Comparison of ENCODE assay signal across 2 cellular contexts in the genomic region with DNA sequence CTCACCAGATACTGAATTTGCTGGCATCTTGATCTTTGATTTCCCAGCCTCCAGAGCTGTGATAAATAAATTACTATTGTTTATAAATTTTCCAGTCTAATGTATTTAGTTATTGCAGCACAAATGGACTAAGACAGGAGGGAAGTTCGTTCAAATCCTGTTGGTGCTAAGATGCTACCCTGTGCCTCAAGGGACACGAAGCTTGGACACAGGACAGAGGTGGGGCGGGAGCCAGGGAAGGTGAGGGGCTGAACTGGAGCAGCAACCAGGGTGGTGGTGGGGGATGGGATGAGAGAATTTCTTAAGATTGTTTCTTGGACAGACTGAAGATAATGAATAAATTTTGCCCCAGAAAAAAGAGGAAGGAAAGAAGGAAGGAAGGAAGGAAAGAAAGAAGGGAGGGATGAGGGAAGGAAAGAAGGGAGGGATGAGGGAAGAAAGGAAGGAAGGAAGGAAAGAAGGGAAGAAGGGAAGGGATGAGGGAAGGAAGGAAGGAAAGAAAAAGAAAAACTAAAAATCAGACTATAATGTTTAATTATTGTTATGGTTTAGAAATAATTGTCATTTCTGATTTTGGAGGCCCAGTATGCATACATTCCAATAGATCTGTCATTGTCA.
A peak's percentile ranks its signal among the peaks of the same experiment; 100 is the strongest.
TF ChIP-seq lines count a peak whose summit lies in the region.

No MANE protein-coding gene starts in this region.

TF ChIP-seq in K562, 482 proteins besides CTCF, POLR2A, EP300 and RAD21 (continues in another document):
- TF ChIP-seq, protein P1, sequence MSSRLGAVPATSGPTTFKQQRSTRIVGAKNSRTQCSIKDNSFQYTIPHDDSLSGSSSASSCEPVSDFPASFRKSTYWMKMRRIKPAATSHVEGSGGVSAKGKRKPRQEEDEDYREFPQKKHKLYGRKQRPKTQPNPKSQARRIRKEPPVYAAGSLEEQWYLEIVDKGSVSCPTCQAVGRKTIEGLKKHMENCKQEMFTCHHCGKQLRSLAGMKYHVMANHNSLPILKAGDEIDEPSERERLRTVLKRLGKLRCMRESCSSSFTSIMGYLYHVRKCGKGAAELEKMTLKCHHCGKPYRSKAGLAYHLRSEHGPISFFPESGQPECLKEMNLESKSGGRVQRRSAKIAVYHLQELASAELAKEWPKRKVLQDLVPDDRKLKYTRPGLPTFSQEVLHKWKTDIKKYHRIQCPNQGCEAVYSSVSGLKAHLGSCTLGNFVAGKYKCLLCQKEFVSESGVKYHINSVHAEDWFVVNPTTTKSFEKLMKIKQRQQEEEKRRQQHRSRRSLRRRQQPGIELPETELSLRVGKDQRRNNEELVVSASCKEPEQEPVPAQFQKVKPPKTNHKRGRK (tag; IDR thresholded peaks at IDR 0.05) = peak; percentile 46; the same call in 1 of the 2 replicates
- TF ChIP-seq, protein P2, sequence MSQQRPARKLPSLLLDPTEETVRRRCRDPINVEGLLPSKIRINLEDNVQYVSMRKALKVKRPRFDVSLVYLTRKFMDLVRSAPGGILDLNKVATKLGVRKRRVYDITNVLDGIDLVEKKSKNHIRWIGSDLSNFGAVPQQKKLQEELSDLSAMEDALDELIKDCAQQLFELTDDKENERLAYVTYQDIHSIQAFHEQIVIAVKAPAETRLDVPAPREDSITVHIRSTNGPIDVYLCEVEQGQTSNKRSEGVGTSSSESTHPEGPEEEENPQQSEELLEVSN (IDR thresholded peaks at IDR 0.05; ENCODE audit: borderline replicate concordance in 1 of 2, extremely low read depth in 1 of 2, insufficient read depth in 1 of 2, insufficient read length in 1 of 2, low read depth in 1 of 2, low read length in 1 of 2, poor library complexity in 1 of 2, severe bottlenecking in 1 of 2) = no peak
- TF ChIP-seq, protein P3, sequence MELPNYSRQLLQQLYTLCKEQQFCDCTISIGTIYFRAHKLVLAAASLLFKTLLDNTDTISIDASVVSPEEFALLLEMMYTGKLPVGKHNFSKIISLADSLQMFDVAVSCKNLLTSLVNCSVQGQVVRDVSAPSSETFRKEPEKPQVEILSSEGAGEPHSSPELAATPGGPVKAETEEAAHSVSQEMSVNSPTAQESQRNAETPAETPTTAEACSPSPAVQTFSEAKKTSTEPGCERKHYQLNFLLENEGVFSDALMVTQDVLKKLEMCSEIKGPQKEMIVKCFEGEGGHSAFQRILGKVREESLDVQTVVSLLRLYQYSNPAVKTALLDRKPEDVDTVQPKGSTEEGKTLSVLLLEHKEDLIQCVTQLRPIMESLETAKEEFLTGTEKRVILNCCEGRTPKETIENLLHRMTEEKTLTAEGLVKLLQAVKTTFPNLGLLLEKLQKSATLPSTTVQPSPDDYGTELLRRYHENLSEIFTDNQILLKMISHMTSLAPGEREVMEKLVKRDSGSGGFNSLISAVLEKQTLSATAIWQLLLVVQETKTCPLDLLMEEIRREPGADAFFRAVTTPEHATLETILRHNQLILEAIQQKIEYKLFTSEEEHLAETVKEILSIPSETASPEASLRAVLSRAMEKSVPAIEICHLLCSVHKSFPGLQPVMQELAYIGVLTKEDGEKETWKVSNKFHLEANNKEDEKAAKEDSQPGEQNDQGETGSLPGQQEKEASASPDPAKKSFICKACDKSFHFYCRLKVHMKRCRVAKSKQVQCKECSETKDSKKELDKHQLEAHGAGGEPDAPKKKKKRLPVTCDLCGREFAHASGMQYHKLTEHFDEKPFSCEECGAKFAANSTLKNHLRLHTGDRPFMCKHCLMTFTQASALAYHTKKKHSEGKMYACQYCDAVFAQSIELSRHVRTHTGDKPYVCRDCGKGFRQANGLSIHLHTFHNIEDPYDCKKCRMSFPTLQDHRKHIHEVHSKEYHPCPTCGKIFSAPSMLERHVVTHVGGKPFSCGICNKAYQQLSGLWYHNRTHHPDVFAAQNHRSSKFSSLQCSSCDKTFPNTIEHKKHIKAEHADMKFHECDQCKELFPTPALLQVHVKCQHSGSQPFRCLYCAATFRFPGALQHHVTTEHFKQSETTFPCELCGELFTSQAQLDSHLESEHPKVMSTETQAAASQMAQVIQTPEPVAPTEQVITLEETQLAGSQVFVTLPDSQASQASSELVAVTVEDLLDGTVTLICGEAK (IDR thresholded peaks at IDR 0.05) = no peak
- TF ChIP-seq, protein P3 (CRISPR knock-in tag; IDR thresholded peaks at IDR 0.05) = no peak
- TF ChIP-seq MAFF (IDR thresholded peaks at IDR 0.05; ENCODE audit: low read length) = no peak
- TF ChIP-seq, protein P4, sequence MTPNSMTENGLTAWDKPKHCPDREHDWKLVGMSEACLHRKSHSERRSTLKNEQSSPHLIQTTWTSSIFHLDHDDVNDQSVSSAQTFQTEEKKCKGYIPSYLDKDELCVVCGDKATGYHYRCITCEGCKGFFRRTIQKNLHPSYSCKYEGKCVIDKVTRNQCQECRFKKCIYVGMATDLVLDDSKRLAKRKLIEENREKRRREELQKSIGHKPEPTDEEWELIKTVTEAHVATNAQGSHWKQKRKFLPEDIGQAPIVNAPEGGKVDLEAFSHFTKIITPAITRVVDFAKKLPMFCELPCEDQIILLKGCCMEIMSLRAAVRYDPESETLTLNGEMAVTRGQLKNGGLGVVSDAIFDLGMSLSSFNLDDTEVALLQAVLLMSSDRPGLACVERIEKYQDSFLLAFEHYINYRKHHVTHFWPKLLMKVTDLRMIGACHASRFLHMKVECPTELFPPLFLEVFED (CRISPR knock-in tag; conservative IDR thresholded peaks at IDR 0.05) = peak; percentile 62; the same call in 1 of the 2 replicates
- TF ChIP-seq ZNF146 (CRISPR knock-in tag; IDR thresholded peaks at IDR 0.05; ENCODE audit: unreplicated experiment) = no peak
- no peak for TF ChIP-seq SMARCC2 (IDR thresholded peaks at IDR 0.05; ENCODE audit: low read depth)
- no peak for TF ChIP-seq PURB (CRISPR knock-in tag; IDR thresholded peaks at IDR 0.05; ENCODE audit: low read depth)
- TF ChIP-seq NFATC3 (IDR thresholded peaks at IDR 0.05) = no peak

TF ChIP-seq in WTC11, 78 proteins besides CTCF, POLR2A, EP300 and RAD21 (continued from another document):
- TF ChIP-seq, protein P5, sequence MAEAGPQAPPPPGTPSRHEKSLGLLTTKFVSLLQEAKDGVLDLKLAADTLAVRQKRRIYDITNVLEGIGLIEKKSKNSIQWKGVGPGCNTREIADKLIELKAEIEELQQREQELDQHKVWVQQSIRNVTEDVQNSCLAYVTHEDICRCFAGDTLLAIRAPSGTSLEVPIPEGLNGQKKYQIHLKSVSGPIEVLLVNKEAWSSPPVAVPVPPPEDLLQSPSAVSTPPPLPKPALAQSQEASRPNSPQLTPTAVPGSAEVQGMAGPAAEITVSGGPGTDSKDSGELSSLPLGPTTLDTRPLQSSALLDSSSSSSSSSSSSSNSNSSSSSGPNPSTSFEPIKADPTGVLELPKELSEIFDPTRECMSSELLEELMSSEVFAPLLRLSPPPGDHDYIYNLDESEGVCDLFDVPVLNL (CRISPR knock-in tag; IDR thresholded peaks at IDR 0.05; ENCODE audit: borderline replicate concordance, low read depth) = no peak
- TF ChIP-seq GRHL2 (CRISPR knock-in tag; IDR thresholded peaks at IDR 0.05; ENCODE audit: insufficient replicate concordance, severe bottlenecking) (no peak), GABPB1 (CRISPR knock-in tag; IDR thresholded peaks at IDR 0.05) (no peak), OVOL2 (CRISPR knock-in tag; IDR thresholded peaks at IDR 0.05; ENCODE audit: borderline replicate concordance) (no peak), CBFB (CRISPR knock-in tag; IDR thresholded peaks at IDR 0.05; ENCODE audit: low read depth) (no peak), ELF4 (CRISPR knock-in tag; IDR thresholded peaks at IDR 0.05; ENCODE audit: low read depth) (no peak), TEAD1 (CRISPR knock-in tag; IDR thresholded peaks at IDR 0.05) (no peak), NR3C1 (CRISPR knock-in tag; conservative IDR thresholded peaks at IDR 0.05; ENCODE audit: low read depth) (no peak)
- TF ChIP-seq, protein P6, sequence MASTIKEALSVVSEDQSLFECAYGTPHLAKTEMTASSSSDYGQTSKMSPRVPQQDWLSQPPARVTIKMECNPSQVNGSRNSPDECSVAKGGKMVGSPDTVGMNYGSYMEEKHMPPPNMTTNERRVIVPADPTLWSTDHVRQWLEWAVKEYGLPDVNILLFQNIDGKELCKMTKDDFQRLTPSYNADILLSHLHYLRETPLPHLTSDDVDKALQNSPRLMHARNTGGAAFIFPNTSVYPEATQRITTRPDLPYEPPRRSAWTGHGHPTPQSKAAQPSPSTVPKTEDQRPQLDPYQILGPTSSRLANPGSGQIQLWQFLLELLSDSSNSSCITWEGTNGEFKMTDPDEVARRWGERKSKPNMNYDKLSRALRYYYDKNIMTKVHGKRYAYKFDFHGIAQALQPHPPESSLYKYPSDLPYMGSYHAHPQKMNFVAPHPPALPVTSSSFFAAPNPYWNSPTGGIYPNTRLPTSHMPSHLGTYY (CRISPR knock-in tag; IDR thresholded peaks at IDR 0.05) = no peak
- TF ChIP-seq, protein P7, sequence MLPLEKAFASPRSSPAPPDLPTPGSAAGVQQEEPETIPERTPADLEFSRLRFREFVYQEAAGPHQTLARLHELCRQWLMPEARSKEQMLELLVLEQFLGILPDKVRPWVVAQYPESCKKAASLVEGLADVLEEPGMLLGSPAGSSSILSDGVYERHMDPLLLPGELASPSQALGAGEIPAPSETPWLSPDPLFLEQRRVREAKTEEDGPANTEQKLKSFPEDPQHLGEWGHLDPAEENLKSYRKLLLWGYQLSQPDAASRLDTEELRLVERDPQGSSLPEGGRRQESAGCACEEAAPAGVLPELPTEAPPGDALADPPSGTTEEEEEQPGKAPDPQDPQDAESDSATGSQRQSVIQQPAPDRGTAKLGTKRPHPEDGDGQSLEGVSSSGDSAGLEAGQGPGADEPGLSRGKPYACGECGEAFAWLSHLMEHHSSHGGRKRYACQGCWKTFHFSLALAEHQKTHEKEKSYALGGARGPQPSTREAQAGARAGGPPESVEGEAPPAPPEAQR (CRISPR knock-in tag; IDR thresholded peaks at IDR 0.05) = no peak
- TF ChIP-seq, protein P8, sequence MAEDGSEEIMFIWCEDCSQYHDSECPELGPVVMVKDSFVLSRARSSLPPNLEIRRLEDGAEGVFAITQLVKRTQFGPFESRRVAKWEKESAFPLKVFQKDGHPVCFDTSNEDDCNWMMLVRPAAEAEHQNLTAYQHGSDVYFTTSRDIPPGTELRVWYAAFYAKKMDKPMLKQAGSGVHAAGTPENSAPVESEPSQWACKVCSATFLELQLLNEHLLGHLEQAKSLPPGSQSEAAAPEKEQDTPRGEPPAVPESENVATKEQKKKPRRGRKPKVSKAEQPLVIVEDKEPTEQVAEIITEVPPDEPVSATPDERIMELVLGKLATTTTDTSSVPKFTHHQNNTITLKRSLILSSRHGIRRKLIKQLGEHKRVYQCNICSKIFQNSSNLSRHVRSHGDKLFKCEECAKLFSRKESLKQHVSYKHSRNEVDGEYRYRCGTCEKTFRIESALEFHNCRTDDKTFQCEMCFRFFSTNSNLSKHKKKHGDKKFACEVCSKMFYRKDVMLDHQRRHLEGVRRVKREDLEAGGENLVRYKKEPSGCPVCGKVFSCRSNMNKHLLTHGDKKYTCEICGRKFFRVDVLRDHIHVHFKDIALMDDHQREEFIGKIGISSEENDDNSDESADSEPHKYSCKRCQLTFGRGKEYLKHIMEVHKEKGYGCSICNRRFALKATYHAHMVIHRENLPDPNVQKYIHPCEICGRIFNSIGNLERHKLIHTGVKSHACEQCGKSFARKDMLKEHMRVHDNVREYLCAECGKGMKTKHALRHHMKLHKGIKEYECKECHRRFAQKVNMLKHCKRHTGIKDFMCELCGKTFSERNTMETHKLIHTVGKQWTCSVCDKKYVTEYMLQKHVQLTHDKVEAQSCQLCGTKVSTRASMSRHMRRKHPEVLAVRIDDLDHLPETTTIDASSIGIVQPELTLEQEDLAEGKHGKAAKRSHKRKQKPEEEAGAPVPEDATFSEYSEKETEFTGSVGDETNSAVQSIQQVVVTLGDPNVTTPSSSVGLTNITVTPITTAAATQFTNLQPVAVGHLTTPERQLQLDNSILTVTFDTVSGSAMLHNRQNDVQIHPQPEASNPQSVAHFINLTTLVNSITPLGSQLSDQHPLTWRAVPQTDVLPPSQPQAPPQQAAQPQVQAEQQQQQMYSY (CRISPR knock-in tag; IDR thresholded peaks at IDR 0.05) = no peak
